8 cellular contexts compared by ENCODE assay signal in genomic region chrX:155048997-155049619, GRCh38. TPM values are rescaled to one million over a fixed set of nuclear protein-coding genes. Genes with fewer than 3 reads are reported as not detected.
DNase-seq lines count a peak whose midpoint lies in the region; ATAC-seq, FAIRE-seq and TF ChIP-seq lines count a peak whose summit lies in the region.

No MANE protein-coding gene starts in this region.

- peak; percentile 51 to 67 (median 63) for TF ChIP-seq CTCF in GM12878 (IDR thresholded peaks at IDR 0.05 in 2 of 3, conservative IDR thresholded peaks at IDR 0.05 in 1 of 3; ENCODE audit: control insufficient read depth in 2 of 3, extremely low read depth in 1 of 3, insufficient read depth in 1 of 3, low read depth in 3 of 3, low read length in 3 of 3)
- peak; percentile 60 for TF ChIP-seq CTCF in kidney (IDR thresholded peaks at IDR 0.05; ENCODE audit: borderline replicate concordance, extremely low read depth, insufficient read depth)

- SMC1A ChIA-PET in GM12878 (lab: Charles Lee; ENCODE audit: uncharacterized antibody, unreplicated experiment): interaction anchor here (0.7 to 1.0 kb wide), 4 partner anchors 15 to 65 kb away, joined by 3 read pairs; no protein-coding TSS in a partner anchor

- TF ChIP-seq POLR2A in GM12878 (IDR thresholded peaks at IDR 0.05; ENCODE audit: low read depth, low read length): no peak

- WGBS in GM12878 (ENCODE audit: insufficient coverage, insufficient replicate concordance, low lambda C conversion rate, missing lambda C conversion rate): 37% methylated on average over 9 of the region's 9 CpGs

- no peaks in the 10 kb centered on the region for H3K9me3 ChIP-seq in CD4-positive, alpha-beta memory T cell (ENCODE audit: control insufficient read depth in 1 of 2, low read length in 2 of 2)
- H3K9me3 ChIP-seq in HAP-1 (no peaks in the 10 kb centered on the region), GM12878 (replicated peaks; ENCODE audit: control insufficient read depth, insufficient read depth, low read length) (no peaks in the 10 kb centered on the region), kidney (ENCODE audit: control insufficient read depth in 1 of 2, low read length in 2 of 2) (no peaks in the 10 kb centered on the region)

- TF ChIP-seq EP300 in GM12878 (IDR thresholded peaks at IDR 0.05; ENCODE audit: borderline replicate concordance in 1 of 2, control insufficient read depth in 1 of 2, low read depth in 2 of 2, low read length in 2 of 2): no peak

- no TSS peak for BruUV-seq in GM12878 (replicated peaks; lab: Mats Ljungman, UMichigan)

- DNase-seq in CD4-positive, alpha-beta memory T cell: peak; percentile 43 to 48 (median 45)
- DNase-seq in HAP-1 (ENCODE audit: low spot score in 2 of 2) (peak; percentile 52 to 85), SK-MEL-5 (ENCODE audit: low read depth, low spot score) (peak; percentile 79), GM12878 (ENCODE audit: low read depth, low spot score) (no peak), kidney (no peak), NCI-H774 (lab: John Stamatoyannopoulos, UW) (no peak)
- peak; percentile 50 for DNase-seq in stimulated activated naive CD8-positive, alpha-beta T cell treated with anti-CD3 and anti-CD28 coated beads, Interleukin-15, Interleukin-2, amounts not matched to agents 100 U/mL and 50 U/mL, for 24 hours

- peak overlapping the region in 1 of 7 donors; percentile 59 for H3K27ac Mint-ChIP-seq in CD4-positive, alpha-beta memory T cell

- no peaks in the 10 kb centered on the region for H3K27me3 ChIP-seq in CD4-positive, alpha-beta memory T cell (ENCODE audit: insufficient read depth, low read length)
- H3K27me3 ChIP-seq in HAP-1 (ENCODE audit: low read depth): no peaks in the 10 kb centered on the region
- H3K27me3 ChIP-seq in GM12878 (replicated peaks in 1 of 2; ENCODE audit: control insufficient read depth in 2 of 2, insufficient read depth in 2 of 2, low read length in 1 of 2): no peaks in the 10 kb centered on the region

- CTCF ChIA-PET in CD4-positive, alpha-beta memory T cell (lab: Charles Lee; ENCODE audit: partially characterized antibody): interaction anchor here (1.2 to 1.6 kb wide), 3 partner anchors 8 to 26 kb away, joined by 5 read pairs; no protein-coding TSS in a partner anchor
- CTCF ChIA-PET in GM12878 (lab: Yijun Ruan, JAX): interaction anchor here (0.9 to 1.7 kb wide), 15 partner anchors 8 to 131 kb away, joined by 3 to 10 read pairs (median 4); no protein-coding TSS in a partner anchor

- 0 out of 2 replicates have a peak, but pooled peaks have one; percentile 18 for TF ChIP-seq RAD21 in GM12878 (IDR thresholded peaks at IDR 0.05; ENCODE audit: insufficient read depth, low read depth, low read length)

- intact Hi-C loops in CD4-positive, alpha-beta memory T cell (cut with micrococcal nuclease): no loop called here
- intact Hi-C loops in GM12878 (cut with micrococcal nuclease; ENCODE audit: unreplicated experiment) (no loop called here), kidney (cut with DNase I) (no loop called here)

- peaks cover 6 to 9% (median 8%) of the 10 kb centered on the region in 4 donors for H3K4me1 Mint-ChIP-seq in CD4-positive, alpha-beta memory T cell

- FAIRE-seq in GM12878 (lab: Jason Lieb, UNC): no peak
- FAIRE-seq in kidney (lab: Jason Lieb, UNC): no peak

- H3K4me3 Mint-ChIP-seq in CD4-positive, alpha-beta memory T cell: no peak overlapping the region

- H3K27ac ChIP-seq in CD4-positive, alpha-beta memory T cell (ENCODE audit: low read depth, low read length): no peak overlapping the region
- no peak overlapping the region for H3K27ac ChIP-seq in GM12878 (ENCODE audit: control insufficient read depth, insufficient read depth)
- no peak overlapping the region for H3K27ac ChIP-seq in kidney (ENCODE audit: low read depth in 2 of 2, low read length in 2 of 2)

- in situ Hi-C loops in HAP-1 (cut with MboI; ENCODE audit: low sequenced_read_pairs): loop anchor here (25.0 kb wide), 1 partner anchor 912 kb away; the partner anchor contains the start of gene OPN1LW
- in situ Hi-C loops in SK-MEL-5 (cut with HindIII; ENCODE audit: low pct_unique_long_range_greater_than_20kb, low sequenced_read_pairs): no loop called here
- in situ Hi-C loops in GM12878 (cut with MboI): no loop called here

- no peak overlapping the region for H2AFZ ChIP-seq in GM12878 (ENCODE audit: control insufficient read depth, low read depth, low read length)

- H3K36me3 Mint-ChIP-seq in CD4-positive, alpha-beta memory T cell: peaks cover 0 to 52% of the 10 kb centered on the region in 2 donors

- H3K9me3 Mint-ChIP-seq in CD4-positive, alpha-beta memory T cell: no peaks in the 10 kb centered on the region

- H3K4me2 ChIP-seq in GM12878 (ENCODE audit: control insufficient read depth, insufficient read depth): no peak overlapping the region

- H3K79me2 ChIP-seq in GM12878 (ENCODE audit: control insufficient read depth, insufficient read depth, low read length): no peaks in the 10 kb centered on the region

- no peaks in the 10 kb centered on the region for H3K4me1 ChIP-seq in CD4-positive, alpha-beta memory T cell (ENCODE audit: insufficient read depth, low read length)
- H3K4me1 ChIP-seq in HAP-1 (peaks cover 9% of the 10 kb centered on the region), GM12878 (ENCODE audit: control insufficient read depth, insufficient read depth, low read length) (no peaks in the 10 kb centered on the region), kidney (ENCODE audit: control insufficient read depth in 1 of 2, insufficient read depth in 1 of 2, low read depth in 1 of 2, low read length in 2 of 2) (peaks cover 0 to 7% of the 10 kb centered on the region in 2 donors)

- peak; percentile 79 for ATAC-seq in GM12878
- peak; percentile 46 for ATAC-seq in stimulated activated naive CD8-positive, alpha-beta T cell treated with anti-CD3 and anti-CD28 coated beads, Interleukin-15, Interleukin-2, amounts not matched to agents 100 U/mL and 50 U/mL, for 24 hours
- ATAC-seq in HG03139 (IDR thresholded peaks at IDR 0.05; ENCODE audit: unreplicated experiment): no peak

- H4K20me1 ChIP-seq in GM12878 (ENCODE audit: control insufficient read depth, insufficient read depth): no peaks in the 10 kb centered on the region

- H3K4me3 ChIP-seq in CD4-positive, alpha-beta memory T cell (ENCODE audit: low read length in 2 of 2): no peak overlapping the region
- H3K4me3 ChIP-seq in HAP-1 (no peak overlapping the region), GM12878 (no peak overlapping the region), kidney (ENCODE audit: low read length in 2 of 2) (no peak overlapping the region)

- POLR2A ChIA-PET in CD4-positive, alpha-beta memory T cell (lab: Charles Lee; ENCODE audit: partially characterized antibody): no interaction called here
- POLR2A ChIA-PET in GM12878 (lab: Charles Lee): no interaction called here

- no peaks in the 10 kb centered on the region for H3K36me3 ChIP-seq in CD4-positive, alpha-beta memory T cell (ENCODE audit: insufficient read depth, low read length)
- H3K36me3 ChIP-seq in HAP-1 (replicated peaks) (no peaks in the 10 kb centered on the region), GM12878 (ENCODE audit: control insufficient read depth in 2 of 2, insufficient read depth in 2 of 2, low read length in 1 of 2) (no peaks in the 10 kb centered on the region), kidney (ENCODE audit: control insufficient read depth in 1 of 2, insufficient read depth in 2 of 2, low read length in 2 of 2) (peaks cover 3 to 13% of the 10 kb centered on the region in 2 donors)

- H3K27me3 Mint-ChIP-seq in CD4-positive, alpha-beta memory T cell: no peaks in the 10 kb centered on the region

- H3K9ac ChIP-seq in GM12878 (ENCODE audit: control insufficient read depth, insufficient read depth, low read length): no peak overlapping the region
- no peak overlapping the region for H3K9ac ChIP-seq in kidney (ENCODE audit: low read length in 2 of 2)

- RAD21 ChIA-PET in GM12878 (lab: Charles Lee; ENCODE audit: unreplicated experiment): interaction anchor here (1.2 kb wide), 1 partner anchor 69 kb away, joined by 4 read pairs; no protein-coding TSS in a partner anchor

RNA-seq across cellular contexts. Expression of gene CMC4, which starts 21.8 kb away (rescaled TPM):
- total RNA-seq in CD4-positive, alpha-beta memory T cell: 1 to 10 TPM; 6.1 to 7.0 TPM
- polyA plus RNA-seq in CD4-positive, alpha-beta memory T cell: 10 to 100 TPM; 23.0 to 25.3 TPM
- 12.5 and 15.8 TPM in 2 replicates for total RNA-seq in SK-MEL-5 (2014; rRNA removed; shearing (Covaris generic))
- 11.8 and 13.2 TPM in 2 replicates for polyA plus RNA-seq in SK-MEL-5 (2015; cell fraction: cytosol; rRNA removed)
- polyA plus RNA-seq in SK-MEL-5 (2015; cell fraction: nucleus; rRNA removed): 2.8 and 4.3 TPM in 2 replicates
- 3.9 and 4.4 TPM in 2 replicates for total RNA-seq in GM12878 (2013; cell fraction: nucleolus; rRNA removed)
- total RNA-seq in GM12878 (2014; rRNA removed): 25.0 and 26.5 TPM in 2 replicates
- 14.0 and 15.6 TPM in 2 replicates for total RNA-seq in GM12878 (2014; rRNA removed; fragmentation: Illumina TruSeq; extraction: Trizol)
- total RNA-seq in GM12878 (2021): 10.3 and 10.4 TPM in 2 replicates
- 11.5 TPM for polyA plus RNA-seq in GM12878 (2011; ENCODE audit: low read depth)
- polyA plus RNA-seq in GM12878 (2011; rRNA removed): 27.9 and 30.5 TPM in 2 replicates
- 31.7 and 33.4 TPM in 2 replicates for polyA plus RNA-seq in GM12878 (2011; cell fraction: cytosol; rRNA removed)
- 14.2 and 16.6 TPM in 2 replicates for polyA plus RNA-seq in GM12878 (2011; cell fraction: nucleus; rRNA removed)
- polyA plus RNA-seq in GM12878 (2012): 12.7 and 15.9 TPM in 2 replicates
- 12.3 and 14.6 TPM in 2 replicates for polyA plus RNA-seq in GM12878 (2014; fragmentation: Illumina TruSeq; extraction: Trizol)
- 10 to 100 TPM in 1 of 2 experiments, 1 to 10 TPM in 1; 5.8 to 10.4 TPM for polyA plus RNA-seq in GM12878 (2014; fragmentation: Nextera tagmentation; extraction: Ambion mirVana)
- polyA plus RNA-seq in GM12878 (2014; rRNA removed): 33.7 and 36.4 TPM in 2 replicates
- polyA plus RNA-seq in GM12878 (2016; fragmentation: Nextera tagmentation; extraction: Ambion mirVana): 10 to 100 TPM; 30.0 to 33.4 TPM
- 9.4 TPM in 2 replicates for polyA minus RNA-seq in GM12878 (2011; rRNA and poly(A)+ RNA removed)
- polyA minus RNA-seq in GM12878 (2011; cell fraction: cytosol; rRNA and poly(A)+ RNA removed): 2.5 and 3.0 TPM in 2 replicates
- 0.77 and 2.1 TPM in 2 replicates for polyA minus RNA-seq in GM12878 (2011; cell fraction: nucleus; rRNA and poly(A)+ RNA removed)
- 6.6 TPM for total RNA-seq in kidney
- polyA plus RNA-seq in kidney (ENCODE audit: insufficient read depth, low read depth, low replicate concordance): 26.2 TPM

RNA-seq across cellular contexts. Expression of gene MTCP1, which starts 21.8 kb away (rescaled TPM):
- 10 to 100 TPM; 21.8 to 24.2 TPM for total RNA-seq in CD4-positive, alpha-beta memory T cell
- polyA plus RNA-seq in CD4-positive, alpha-beta memory T cell: 10 to 100 TPM; 26.0 to 44.1 TPM
- total RNA-seq in SK-MEL-5 (2014; rRNA removed; shearing (Covaris generic)): 16.9 and 20.7 TPM in 2 replicates
- polyA plus RNA-seq in SK-MEL-5 (2015; cell fraction: cytosol; rRNA removed): 2.7 and 4.1 TPM in 2 replicates
- polyA plus RNA-seq in SK-MEL-5 (2015; cell fraction: nucleus; rRNA removed): 53.7 and 73.1 TPM in 2 replicates
- total RNA-seq in GM12878 (2013; cell fraction: nucleolus; rRNA removed): 9.2 TPM in 2 replicates
- total RNA-seq in GM12878 (2014; rRNA removed): 31.6 and 34.3 TPM in 2 replicates
- total RNA-seq in GM12878 (2014; rRNA removed; fragmentation: Illumina TruSeq; extraction: Trizol): 20.6 and 25.6 TPM in 2 replicates
- total RNA-seq in GM12878 (2021): 29.8 and 43.2 TPM in 2 replicates
- 19.5 TPM for polyA plus RNA-seq in GM12878 (2011; ENCODE audit: low read depth)
- polyA plus RNA-seq in GM12878 (2011; rRNA removed): 32.8 and 115 TPM in 2 replicates
- 2.2 and 3.1 TPM in 2 replicates for polyA plus RNA-seq in GM12878 (2011; cell fraction: cytosol; rRNA removed)
- polyA plus RNA-seq in GM12878 (2011; cell fraction: nucleus; rRNA removed): 18.3 and 27.0 TPM in 2 replicates
- 37.1 and 39.6 TPM in 2 replicates for polyA plus RNA-seq in GM12878 (2012)
- polyA plus RNA-seq in GM12878 (2014; fragmentation: Illumina TruSeq; extraction: Trizol): 25.7 and 48.3 TPM in 2 replicates
- polyA plus RNA-seq in GM12878 (2014; fragmentation: Nextera tagmentation; extraction: Ambion mirVana): 10 to 100 TPM; 30.2 to 52.9 TPM
- polyA plus RNA-seq in GM12878 (2014; rRNA removed): 15.8 and 16.6 TPM in 2 replicates
- 10 to 100 TPM; 56.5 to 74.0 TPM for polyA plus RNA-seq in GM12878 (2016; fragmentation: Nextera tagmentation; extraction: Ambion mirVana)
- polyA minus RNA-seq in GM12878 (2011; rRNA and poly(A)+ RNA removed): 9.0 and 10.4 TPM in 2 replicates
- polyA minus RNA-seq in GM12878 (2011; cell fraction: cytosol; rRNA and poly(A)+ RNA removed): 6.0 and 7.1 TPM in 2 replicates
- 6.6 and 8.8 TPM in 2 replicates for polyA minus RNA-seq in GM12878 (2011; cell fraction: nucleus; rRNA and poly(A)+ RNA removed)
- total RNA-seq in kidney: 23.8 TPM
- 21.5 TPM for polyA plus RNA-seq in kidney (ENCODE audit: insufficient read depth, low read depth, low replicate concordance)

RNA-seq across cellular contexts. Expression of gene BRCC3, which starts 22.2 kb away (rescaled TPM):
- 10 to 100 TPM; 19.2 to 19.7 TPM for total RNA-seq in CD4-positive, alpha-beta memory T cell
- polyA plus RNA-seq in CD4-positive, alpha-beta memory T cell: 10 to 100 TPM; 18.8 to 30.1 TPM
- total RNA-seq in SK-MEL-5 (2014; rRNA removed; shearing (Covaris generic)): 6.3 and 8.1 TPM in 2 replicates
- polyA plus RNA-seq in SK-MEL-5 (2015; cell fraction: cytosol; rRNA removed): 8.6 and 10.4 TPM in 2 replicates
- 8.9 and 12.6 TPM in 2 replicates for polyA plus RNA-seq in SK-MEL-5 (2015; cell fraction: nucleus; rRNA removed)
- total RNA-seq in GM12878 (2013; cell fraction: nucleolus; rRNA removed): 25.7 and 26.0 TPM in 2 replicates
- total RNA-seq in GM12878 (2014; rRNA removed): 15.5 and 16.9 TPM in 2 replicates
- 29.1 and 29.9 TPM in 2 replicates for total RNA-seq in GM12878 (2014; rRNA removed; fragmentation: Illumina TruSeq; extraction: Trizol)
- total RNA-seq in GM12878 (2021): 25.7 and 30.7 TPM in 2 replicates
- 13.1 TPM for polyA plus RNA-seq in GM12878 (2011; ENCODE audit: low read depth)
- polyA plus RNA-seq in GM12878 (2011; rRNA removed): 43.0 and 50.7 TPM in 2 replicates
- 27.1 and 28.8 TPM in 2 replicates for polyA plus RNA-seq in GM12878 (2011; cell fraction: cytosol; rRNA removed)
- polyA plus RNA-seq in GM12878 (2011; cell fraction: nucleus; rRNA removed): 18.0 TPM in 2 replicates
- polyA plus RNA-seq in GM12878 (2012): 17.9 and 19.8 TPM in 2 replicates
- 41.1 and 50.1 TPM in 2 replicates for polyA plus RNA-seq in GM12878 (2014; fragmentation: Illumina TruSeq; extraction: Trizol)
- polyA plus RNA-seq in GM12878 (2014; fragmentation: Nextera tagmentation; extraction: Ambion mirVana): 10 to 100 TPM; 29.5 to 40.6 TPM
- 20.5 and 21.9 TPM in 2 replicates for polyA plus RNA-seq in GM12878 (2014; rRNA removed)
- 10 to 100 TPM; 53.0 to 57.5 TPM for polyA plus RNA-seq in GM12878 (2016; fragmentation: Nextera tagmentation; extraction: Ambion mirVana)
- 34.4 and 52.9 TPM in 2 replicates for polyA minus RNA-seq in GM12878 (2011; rRNA and poly(A)+ RNA removed)
- 11.9 and 15.4 TPM in 2 replicates for polyA minus RNA-seq in GM12878 (2011; cell fraction: cytosol; rRNA and poly(A)+ RNA removed)
- 15.1 and 27.1 TPM in 2 replicates for polyA minus RNA-seq in GM12878 (2011; cell fraction: nucleus; rRNA and poly(A)+ RNA removed)
- 23.0 TPM for total RNA-seq in kidney
- 14.4 TPM for polyA plus RNA-seq in kidney (ENCODE audit: insufficient read depth, low read depth, low replicate concordance)

RNA-seq across cellular contexts. Expression of gene FUNDC2, which starts 22.5 kb away (rescaled TPM):
- 10 to 100 TPM; 52.6 to 53.6 TPM for total RNA-seq in CD4-positive, alpha-beta memory T cell
- 100 to 1,000 TPM; 156 to 173 TPM for polyA plus RNA-seq in CD4-positive, alpha-beta memory T cell
- total RNA-seq in SK-MEL-5 (2014; rRNA removed; shearing (Covaris generic)): 70.0 and 81.8 TPM in 2 replicates
- polyA plus RNA-seq in SK-MEL-5 (2015; cell fraction: cytosol; rRNA removed): 36.0 and 44.4 TPM in 2 replicates
- 14.8 and 25.0 TPM in 2 replicates for polyA plus RNA-seq in SK-MEL-5 (2015; cell fraction: nucleus; rRNA removed)
- 18.8 and 21.1 TPM in 2 replicates for total RNA-seq in GM12878 (2013; cell fraction: nucleolus; rRNA removed)
- total RNA-seq in GM12878 (2014; rRNA removed) (70.5 and 89.0 TPM in 2 replicates), GM12878 (2014; rRNA removed; fragmentation: Illumina TruSeq; extraction: Trizol) (116 and 118 TPM in 2 replicates), GM12878 (2021) (105 and 106 TPM in 2 replicates), kidney (98.2 TPM)
- 60.2 TPM for polyA plus RNA-seq in GM12878 (2011; ENCODE audit: low read depth)
- polyA plus RNA-seq in GM12878 (2011; rRNA removed) (353 and 397 TPM in 2 replicates), GM12878 (2014; fragmentation: Illumina TruSeq; extraction: Trizol) (175 and 235 TPM in 2 replicates), GM12878 (2014; fragmentation: Nextera tagmentation; extraction: Ambion mirVana) (100 to 1,000 TPM; 232 to 285 TPM), GM12878 (2014; rRNA removed) (114 and 115 TPM in 2 replicates), GM12878 (2016; fragmentation: Nextera tagmentation; extraction: Ambion mirVana) (100 to 1,000 TPM; 165 to 166 TPM), kidney (ENCODE audit: insufficient read depth, low read depth, low replicate concordance) (239 TPM)
- 234 and 319 TPM in 2 replicates for polyA plus RNA-seq in GM12878 (2011; cell fraction: cytosol; rRNA removed)
- 98.3 and 154 TPM in 2 replicates for polyA plus RNA-seq in GM12878 (2011; cell fraction: nucleus; rRNA removed)
- 68.1 and 85.7 TPM in 2 replicates for polyA plus RNA-seq in GM12878 (2012)
- polyA minus RNA-seq in GM12878 (2011; rRNA and poly(A)+ RNA removed): 93.4 and 98.9 TPM in 2 replicates
- polyA minus RNA-seq in GM12878 (2011; cell fraction: cytosol; rRNA and poly(A)+ RNA removed): 14.0 and 20.4 TPM in 2 replicates
- 19.3 and 23.0 TPM in 2 replicates for polyA minus RNA-seq in GM12878 (2011; cell fraction: nucleus; rRNA and poly(A)+ RNA removed)

RNA-seq across cellular contexts. Expression of gene F8, which starts 26.6 kb away (rescaled TPM):
- total RNA-seq in CD4-positive, alpha-beta memory T cell: 1 to 10 TPM; 2.4 to 2.7 TPM
- polyA plus RNA-seq in CD4-positive, alpha-beta memory T cell: 1 to 10 TPM; 4.6 to 7.2 TPM
- 0.50 and 0.56 TPM in 2 replicates for total RNA-seq in SK-MEL-5 (2014; rRNA removed; shearing (Covaris generic))
- polyA plus RNA-seq in SK-MEL-5 (2015; cell fraction: cytosol; rRNA removed): 1.4 and 3.6 TPM in 2 replicates
- 0.07 and 2.1 TPM in 2 replicates for polyA plus RNA-seq in SK-MEL-5 (2015; cell fraction: nucleus; rRNA removed)
- total RNA-seq in GM12878 (2013; cell fraction: nucleolus; rRNA removed): 5.2 and 5.9 TPM in 2 replicates
- total RNA-seq in GM12878 (2014; rRNA removed) (5.1 and 5.3 TPM in 2 replicates), GM12878 (2014; rRNA removed; fragmentation: Illumina TruSeq; extraction: Trizol) (3.8 and 4.8 TPM in 2 replicates), GM12878 (2021) (4.5 and 5.0 TPM in 2 replicates), kidney (41.3 TPM)
- polyA plus RNA-seq in GM12878 (2011; ENCODE audit: low read depth): 2.8 TPM
- polyA plus RNA-seq in GM12878 (2011; rRNA removed) (8.1 and 11.9 TPM in 2 replicates), GM12878 (2014; fragmentation: Illumina TruSeq; extraction: Trizol) (6.4 and 7.4 TPM in 2 replicates), GM12878 (2014; fragmentation: Nextera tagmentation; extraction: Ambion mirVana) (1 to 10 TPM; 3.0 to 3.7 TPM), GM12878 (2014; rRNA removed) (4.1 and 4.9 TPM in 2 replicates), GM12878 (2016; fragmentation: Nextera tagmentation; extraction: Ambion mirVana) (1 to 10 TPM; 6.1 to 7.1 TPM), kidney (ENCODE audit: insufficient read depth, low read depth, low replicate concordance) (15.1 TPM)
- polyA plus RNA-seq in GM12878 (2011; cell fraction: cytosol; rRNA removed): 5.7 and 6.6 TPM in 2 replicates
- 2.8 and 4.1 TPM in 2 replicates for polyA plus RNA-seq in GM12878 (2011; cell fraction: nucleus; rRNA removed)
- polyA plus RNA-seq in GM12878 (2012): 3.9 and 5.7 TPM in 2 replicates
- 6.6 and 7.1 TPM in 2 replicates for polyA minus RNA-seq in GM12878 (2011; rRNA and poly(A)+ RNA removed)
- polyA minus RNA-seq in GM12878 (2011; cell fraction: cytosol; rRNA and poly(A)+ RNA removed): 1.3 and 1.8 TPM in 2 replicates
- polyA minus RNA-seq in GM12878 (2011; cell fraction: nucleus; rRNA and poly(A)+ RNA removed): 2.4 and 2.5 TPM in 2 replicates

Comparison
In these comparisons a context has a peak if more than half of its experiments do, and no peak if none do; other contexts are left out.
1. DNase-seq: peak in CD4-positive, alpha-beta memory T cell (5 of 5), HAP-1 (2 of 2), SK-MEL-5 (single experiment) and stimulated activated naive CD8-positive, alpha-beta T cell treated with anti-CD3 and anti-CD28 coated beads, Interleukin-15, Interleukin-2, amounts not matched to agents 100 U/mL and 50 U/mL, for 24 hours (single experiment); none in GM12878 (single experiment), kidney (single experiment) and NCI-H774 (single experiment).